Comparison of ENCODE assay signal across 25 cellular contexts in genomic region chr3:124862006-124862405, GRCh38. TPM values are rescaled to one million over a fixed set of nuclear protein-coding genes. Genes with fewer than 3 reads are reported as not detected.
DNase-seq lines count a peak whose midpoint lies in the region; ATAC-seq and TF ChIP-seq lines count a peak whose summit lies in the region.
"Had no signal": no experiment of that assay in that cellular context is flagged by ENCODE, and none has a peak within 500 bp of the region (broad histone marks: within the 10 kb centered on the region; RNA-seq: fewer than 3 reads in every experiment).

No MANE protein-coding gene starts in this region.

- no peak overlapping the region for H4K91ac ChIP-seq in trophoblast cell (ENCODE audit: low read depth, low read length)

- ATAC-seq in Right ventricle myocardium inferior (no peak), aorta (ENCODE audit: low FRiP score) (no peak)
- ATAC-seq in effector memory CD8-positive, alpha-beta T cell (replicated peaks) = no peak
- ATAC-seq: naive thymus-derived CD4-positive, alpha-beta T cell had no signal

- H2BK12ac ChIP-seq in trophoblast cell (ENCODE audit: low read length) = no peak overlapping the region

- TF ChIP-seq CTCF in left ventricle myocardium inferior (IDR thresholded peaks at IDR 0.05; ENCODE audit: borderline replicate concordance) (no peak), ascending aorta (IDR thresholded peaks at IDR 0.05) (no peak)

- H3K4me1 Mint-ChIP-seq in effector memory CD8-positive, alpha-beta T cell (ENCODE audit: low read depth in 2 of 2) = no peaks in the 10 kb centered on the region
- H3K4me1 Mint-ChIP-seq: central memory CD8-positive, alpha-beta T cell; naive thymus-derived CD4-positive, alpha-beta T cell had no signal

- no peak overlapping the region for H3K27ac Mint-ChIP-seq in effector memory CD8-positive, alpha-beta T cell
- H3K27ac Mint-ChIP-seq: activated T-helper 2 cell treated with anti-CD3 and anti-CD28 coated beads, Interferon-gamma antibody, Interleukin-2, Interleukin-4, amounts not matched to agents 10 μg/mL and 5 μg/mL and 100 μg/mL, durations not matched to agents 14 hours and 24 hours and 36 hours; naive thymus-derived CD4-positive, alpha-beta T cell had no signal

- H3K9me3 ChIP-seq in left ventricle myocardium inferior (replicated peaks) (no peaks in the 10 kb centered on the region), ascending aorta (no peaks in the 10 kb centered on the region), trophoblast cell (ENCODE audit: insufficient read depth, low read depth, low read length) (no peaks in the 10 kb centered on the region), aorta (ENCODE audit: control insufficient read depth, low read length) (no peaks in the 10 kb centered on the region)
- H3K9me3 ChIP-seq: testis had no signal

- H3K4ac ChIP-seq in trophoblast cell (ENCODE audit: low read depth, low read length) = peak overlapping the region; percentile 12

- no CpG with 5 or more reads among the region's 2 CpGs for WGBS in trophoblast cell (ENCODE audit: extremely low coverage, insufficient coverage, insufficient read length)
- WGBS in aorta, 2 donors = 70 to 74% methylated on average over 2 of the region's 2 CpGs

- DNase-seq in left ventricle myocardium inferior = no peak
- no peak for DNase-seq in Right ventricle myocardium inferior (ENCODE audit: missing footprints)
- DNase-seq in ascending aorta (ENCODE audit: low spot score in 2 of 2) = peak in 1 of 2 donors; percentile 50
- DNase-seq in trophoblast cell = no peak
- no peak for DNase-seq in aorta
- DNase-seq in caudate nucleus (lab: John Stamatoyannopoulos, UW) = no peak
- no peak for DNase-seq in stimulated activated CD4-positive, alpha-beta T cell treated with anti-CD3 and anti-CD28 coated beads, Interleukin-2, amount 100 ng/mL, for 48 hours
- DNase-seq in effector memory CD8-positive, alpha-beta T cell = no peak
- DNase-seq: activated CD4-positive, alpha-beta T cell treated with anti-CD3 and anti-CD28 coated beads for 1 hour; DMS153; effector memory CD4-positive, alpha-beta T cell; HCEC 1CT; KG1; naive thymus-derived CD4-positive, alpha-beta T cell; NCI-H2081 treated with DMSO at 0.1 percent for 48 hours; NCI-H526 treated with DMSO at 0.1 percent for 48 hours; OCI-M1; stimulated activated CD4-positive, alpha-beta T cell treated with anti-CD3 and anti-CD28 coated beads, Interleukin-4, amount 100 ng/mL, for 24 hours; T1000; testis had no signal

- peaks cover 50% of the 10 kb centered on the region for H3K4me1 ChIP-seq in left ventricle myocardium inferior
- H3K4me1 ChIP-seq in ascending aorta = peaks cover 9 to 62% of the 10 kb centered on the region in 2 donors
- H3K4me1 ChIP-seq in trophoblast cell (ENCODE audit: control insufficient read depth in 1 of 2, insufficient read depth in 2 of 2, low read length in 2 of 2) = peaks cover 7 to 16% of the 10 kb centered on the region in 2 experiments
- peaks cover 3% of the 10 kb centered on the region in 2 donors for H3K4me1 ChIP-seq in aorta (ENCODE audit: control insufficient read depth in 1 of 2, insufficient read depth in 2 of 2, low read length in 2 of 2)
- H3K4me1 ChIP-seq: parathyroid adenoma had no signal

- no peak overlapping the region for H4K8ac ChIP-seq in trophoblast cell (ENCODE audit: low read depth, low read length)

- H4K12ac ChIP-seq in trophoblast cell (ENCODE audit: low read depth, low read length) = no peak overlapping the region

- H3K4me3 ChIP-seq in left ventricle myocardium inferior = no peak overlapping the region
- no peak overlapping the region for H3K4me3 ChIP-seq in ascending aorta
- no peak overlapping the region for H3K4me3 ChIP-seq in trophoblast cell (ENCODE audit: low read depth, low read length)
- H3K4me3 ChIP-seq in aorta (ENCODE audit: low read length in 2 of 2) = no peak overlapping the region
- H3K4me3 ChIP-seq: SK-N-MC, skin epidermis, testis had no signal

- H3K14ac ChIP-seq in trophoblast cell (ENCODE audit: low read length) = no peak overlapping the region

- intact Hi-C loops in left ventricle myocardium inferior (cut with micrococcal nuclease) (no loop called here), Right ventricle myocardium inferior (cut with DNase I) (loop anchor here (2.0 kb wide), 1 partner anchor 21 kb away; no protein-coding TSS in a partner anchor), ascending aorta (cut with DNase I) (no loop called here), aorta (cut with DNase I) (no loop called here)

- no peak overlapping the region for H3K4me3 Mint-ChIP-seq in effector memory CD8-positive, alpha-beta T cell
- H3K4me3 Mint-ChIP-seq: central memory CD8-positive, alpha-beta T cell; naive thymus-derived CD4-positive, alpha-beta T cell had no signal

- peaks cover 9% of the 10 kb centered on the region for H3K36me3 ChIP-seq in left ventricle myocardium inferior
- peaks cover 0 to 8% of the 10 kb centered on the region in 2 donors for H3K36me3 ChIP-seq in ascending aorta
- peaks cover 17 to 26% of the 10 kb centered on the region in 2 experiments for H3K36me3 ChIP-seq in trophoblast cell (ENCODE audit: control insufficient read depth in 1 of 2, insufficient read depth in 2 of 2, low read length in 2 of 2)
- no peaks in the 10 kb centered on the region for H3K36me3 ChIP-seq in aorta (ENCODE audit: control insufficient read depth in 1 of 2, insufficient read depth in 2 of 2, low read length in 1 of 2)

- H3K27me3 ChIP-seq in left ventricle myocardium inferior (ENCODE audit: low read depth) (no peaks in the 10 kb centered on the region), ascending aorta (no peaks in the 10 kb centered on the region), trophoblast cell (ENCODE audit: insufficient read depth, low read length) (no peaks in the 10 kb centered on the region), aorta (ENCODE audit: control insufficient read depth in 1 of 2, insufficient read depth in 2 of 2, low read length in 1 of 2) (no peaks in the 10 kb centered on the region)
- H3K27me3 ChIP-seq: testis had no signal

- H3K9ac ChIP-seq in trophoblast cell (ENCODE audit: low read length) = no peak overlapping the region
- H3K9ac ChIP-seq: parathyroid adenoma had no signal

- peaks cover 5% of the 10 kb centered on the region for H3K79me1 ChIP-seq in trophoblast cell (ENCODE audit: low read length)

- no peak overlapping the region for H3K4me2 ChIP-seq in trophoblast cell (ENCODE audit: low read length)

- H2AFZ ChIP-seq in trophoblast cell (ENCODE audit: insufficient read depth, low read length, poor library complexity) = no peak overlapping the region
- H2AFZ ChIP-seq: parathyroid adenoma had no signal

- H3K36me3 Mint-ChIP-seq in effector memory CD8-positive, alpha-beta T cell (ENCODE audit: insufficient read depth) = no peaks in the 10 kb centered on the region
- H3K36me3 Mint-ChIP-seq: naive thymus-derived CD4-positive, alpha-beta T cell had no signal

- peak overlapping the region; percentile 38 for H3K18ac ChIP-seq in trophoblast cell (ENCODE audit: low read length)

- H2BK120ac ChIP-seq in trophoblast cell (ENCODE audit: insufficient read depth, low read length, poor library complexity) = no peak overlapping the region

- peaks cover 3% of the 10 kb centered on the region for H3K79me2 ChIP-seq in trophoblast cell (ENCODE audit: control insufficient read depth, insufficient read depth, low read length, poor library complexity)

- H3K23ac ChIP-seq in trophoblast cell (ENCODE audit: low read length) = no peak overlapping the region

- H3K9me3 Mint-ChIP-seq in effector memory CD8-positive, alpha-beta T cell = no peaks in the 10 kb centered on the region
- H3K9me3 Mint-ChIP-seq: activated T-helper 2 cell treated with anti-CD3 and anti-CD28 coated beads, Interferon-gamma antibody, Interleukin-2, Interleukin-4, amounts not matched to agents 10 μg/mL and 5 μg/mL and 100 μg/mL, durations not matched to agents 14 hours and 24 hours and 36 hours; central memory CD8-positive, alpha-beta T cell had no signal

- H3K27me3 Mint-ChIP-seq in effector memory CD8-positive, alpha-beta T cell = peaks cover 16 to 25% of the 10 kb centered on the region in 2 donors

- H3K27ac ChIP-seq in left ventricle myocardium inferior (replicated peaks) (peak overlapping the region; percentile 47), ascending aorta (peak overlapping the region; percentile 71 to 80), trophoblast cell (ENCODE audit: low read depth, low read length) (no peak overlapping the region), aorta (ENCODE audit: low read depth in 1 of 2, low read length in 2 of 2) (peak overlapping the region; percentile 45 to 77), caudate nucleus (ENCODE audit: low read depth, low read length) (no peak overlapping the region)
- H3K27ac ChIP-seq: parathyroid adenoma, SK-N-MC, testis had no signal

- no peak overlapping the region for H2AK5ac ChIP-seq in trophoblast cell (ENCODE audit: low read length)

- no peak overlapping the region for H2BK5ac ChIP-seq in trophoblast cell (ENCODE audit: low read depth, low read length, poor library complexity)

RNA-seq across cellular contexts. Expression of gene ITGB5, which starts 25.2 kb away (rescaled TPM):
- 122 TPM for total RNA-seq in left ventricle myocardium inferior
- total RNA-seq in Right ventricle myocardium inferior = 109 TPM
- total RNA-seq in ascending aorta = 595 TPM
- polyA plus RNA-seq in trophoblast cell (2013) = 121 and 127 TPM in 2 replicates
- total RNA-seq in aorta = 100 to 1,000 TPM; 332 to 369 TPM
- polyA plus RNA-seq in aorta = 100 to 1,000 TPM; 101 to 251 TPM

Comparison
In these comparisons a context has a peak if more than half of its experiments do, and no peak if none do; other contexts are left out.
1. H3K27ac ChIP-seq: peak in left ventricle myocardium inferior (single experiment), ascending aorta (2 of 2) and aorta (2 of 2); none in trophoblast cell (single experiment) and caudate nucleus (single experiment).